14 cellular contexts compared by ENCODE assay signal in genomic region chr4:42630908-42631307, GRCh38. TPM values are rescaled to one million over a fixed set of nuclear protein-coding genes. Genes with fewer than 3 reads are reported as not detected.
A peak's percentile ranks its signal among the peaks of the same experiment; 100 is the strongest.
DNase-seq lines count a peak whose midpoint lies in the region; ATAC-seq and TF ChIP-seq lines count a peak whose summit lies in the region.
"Had no signal": no experiment of that assay in that cellular context is flagged by ENCODE, and none has a peak within 500 bp of the region (broad histone marks: within the 10 kb centered on the region; RNA-seq: fewer than 3 reads in every experiment).

No MANE protein-coding gene starts in this region.

- 0 out of 2 replicates have a peak overlapping the region, but pooled peaks have one; percentile 0 for H3K27ac ChIP-seq in Karpas-422 (ENCODE audit: low read length)
- H3K27ac ChIP-seq in brain microvascular endothelial cell = no peak overlapping the region
- H3K27ac ChIP-seq: 22Rv1, GM23248 had no signal

- ATAC-seq in naive thymus-derived CD8-positive, alpha-beta T cell = no peak
- ATAC-seq in HG03095 (IDR thresholded peaks at IDR 0.05; ENCODE audit: unreplicated experiment) = no peak
- ATAC-seq in GM19397 (IDR thresholded peaks at IDR 0.05; ENCODE audit: unreplicated experiment) = no peak
- ATAC-seq: HCT116 had no signal

- no peaks in the 10 kb centered on the region for H3K9me3 ChIP-seq in Karpas-422 (ENCODE audit: low read length)

- H4K20me1 ChIP-seq in Karpas-422 (ENCODE audit: insufficient read depth, low read depth, low read length) = 0 out of 2 replicates have a peak, but pooled peaks cover 10% of the 10 kb centered on the region

- H3K36me3 ChIP-seq in Karpas-422 (ENCODE audit: insufficient read depth, low read length) (no peaks in the 10 kb centered on the region), brain microvascular endothelial cell (replicated peaks) (no peaks in the 10 kb centered on the region)

- no peak overlapping the region for H2AFZ ChIP-seq in Karpas-422 (ENCODE audit: low read length)
- H2AFZ ChIP-seq: GM23248 had no signal

- no peaks in the 10 kb centered on the region for H3K9me3 Mint-ChIP-seq in naive thymus-derived CD8-positive, alpha-beta T cell
- H3K9me3 Mint-ChIP-seq: CD14-positive monocyte had no signal

- H3K4me3 ChIP-seq in Karpas-422 (ENCODE audit: low read length) (no peak overlapping the region), brain microvascular endothelial cell (ENCODE audit: low read depth, low read length) (no peak overlapping the region)
- H3K4me3 ChIP-seq: GM23248 had no signal

- H3K79me2 ChIP-seq in Karpas-422 (ENCODE audit: low read length) = peaks cover 95% of the 10 kb centered on the region

- no peaks in the 10 kb centered on the region for H3K27me3 Mint-ChIP-seq in naive thymus-derived CD8-positive, alpha-beta T cell

- peaks cover 91% of the 10 kb centered on the region for H3K4me1 ChIP-seq in Karpas-422 (ENCODE audit: low read length)

- H3K27me3 ChIP-seq in Karpas-422 (ENCODE audit: low read length) (no peaks in the 10 kb centered on the region), brain microvascular endothelial cell (replicated peaks) (no peaks in the 10 kb centered on the region)

- no peak for TF ChIP-seq CTCF in brain microvascular endothelial cell (IDR thresholded peaks at IDR 0.05; ENCODE audit: low read depth, low read length, missing control alignments)

- no peaks in the 10 kb centered on the region for H3K9me2 ChIP-seq in Karpas-422 (replicated peaks; ENCODE audit: insufficient read depth, low read length)

- POLR2A ChIA-PET in naive thymus-derived CD8-positive, alpha-beta T cell (lab: Charles Lee) = interaction anchor here (1.4 to 8.3 kb wide), 2 partner anchors 25 to 44 kb away, joined by 3 to 120 read pairs; partner anchors contain the start of gene ATP8A1

- peaks cover 41 to 95% (median 91%) of the 10 kb centered on the region in 4 donors for H3K4me1 Mint-ChIP-seq in naive thymus-derived CD8-positive, alpha-beta T cell

- H3K36me3 Mint-ChIP-seq in naive thymus-derived CD8-positive, alpha-beta T cell = peaks cover 0 to 3% (median 3%) of the 10 kb centered on the region in 3 donors
- H3K36me3 Mint-ChIP-seq: CD14-positive monocyte had no signal

- H3K4me2 ChIP-seq in Karpas-422 (ENCODE audit: low read depth, low read length, poor library complexity, severe bottlenecking) = no peak overlapping the region

- DNase-seq in NCI-H82 (lab: John Stamatoyannopoulos, UW) = peak; percentile 32
- no peak for DNase-seq in NCI-H82 treated with DMSO at 0.1 percent for 48 hours (lab: John Stamatoyannopoulos, UW; ENCODE audit: unreplicated experiment)
- no peak for DNase-seq in Karpas-422
- DNase-seq in naive thymus-derived CD8-positive, alpha-beta T cell = no peak
- no peak for DNase-seq in brain microvascular endothelial cell
- DNase-seq: DMS53, GF-D8, GM23248, IMR-90 had no signal

- H3K9ac ChIP-seq in Karpas-422 (ENCODE audit: low read length) = no peak overlapping the region
- H3K9ac ChIP-seq: GM23248 had no signal

- peak overlapping the region in 4 of 10 donors; percentile 20 to 61 (median 33) for H3K4me3 Mint-ChIP-seq in naive thymus-derived CD8-positive, alpha-beta T cell
- H3K4me3 Mint-ChIP-seq: CD14-positive monocyte had no signal

- H3K27ac Mint-ChIP-seq in naive thymus-derived CD8-positive, alpha-beta T cell = peak overlapping the region; percentile 18 to 98 (median 94)
- H3K27ac Mint-ChIP-seq: CD14-positive monocyte had no signal

- in situ Hi-C loops in brain microvascular endothelial cell (cut with HindIII; ENCODE audit: low pct_ligation_motif_present, low sequenced_read_pairs) = no loop called here

RNA-seq across cellular contexts. Expression of gene ATP8A1, which starts 26.0 kb away (rescaled TPM):
- 41.7 and 67.2 TPM in 2 replicates for total RNA-seq in Karpas-422 (2014; rRNA removed; shearing (Covaris generic); ENCODE audit: low replicate concordance)
- total RNA-seq in naive thymus-derived CD8-positive, alpha-beta T cell = 100 to 1,000 TPM; 106 to 117 TPM
- polyA plus RNA-seq in naive thymus-derived CD8-positive, alpha-beta T cell = 10 to 100 TPM; 17.5 to 31.1 (median 20.5) TPM
